In the genomic region with DNA sequence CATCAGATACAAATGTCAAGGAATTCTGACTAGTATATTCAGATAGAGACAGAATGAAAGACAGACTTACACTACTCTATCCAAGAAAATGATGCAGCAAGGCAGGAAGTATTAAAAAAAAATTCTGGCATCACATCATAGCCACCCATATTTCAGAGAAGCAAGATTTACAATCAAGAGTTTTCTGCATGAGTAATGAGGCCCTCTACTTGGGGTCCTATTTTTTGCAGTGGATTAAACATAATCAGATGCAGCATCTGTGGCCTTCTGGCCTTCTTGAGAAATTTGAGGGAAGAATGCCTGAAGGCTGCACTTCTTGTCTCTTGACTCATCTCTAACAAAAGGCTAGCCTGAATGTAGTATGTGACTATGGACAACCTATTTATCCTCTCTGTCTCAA, we compare ENCODE assay signal across 1 cellular context.
TF ChIP-seq lines count a peak whose summit lies in the region.

No MANE protein-coding gene starts in this region.

TF ChIP-seq in SK-N-SH treated with all-trans-retinoic acid at 6 μM for 48 hours, 23 proteins besides CTCF, POLR2A, EP300 and RAD21 (continued from another document):
- no peak for TF ChIP-seq ARNTL (CRISPR knock-in tag; IDR thresholded peaks at IDR 0.05; ENCODE audit: borderline replicate concordance, low read depth)
TF ChIP-seq in SK-N-SH treated with all-trans-retinoic acid at 6 μM for 48 hours: peak in this region for 0.
